1 cellular context compared by ENCODE assay signal in genomic region chr5:14915291-14915976, GRCh38.
A peak's percentile ranks its signal among the peaks of the same experiment; 100 is the strongest.
TF ChIP-seq lines count a peak whose summit lies in the region.

No MANE protein-coding gene starts in this region.

TF ChIP-seq in HepG2, 621 proteins besides CTCF, POLR2A, EP300 and RAD21 (continued from another document and continues in another):
- no peak for TF ChIP-seq ZNF224 (CRISPR knock-in tag; IDR thresholded peaks at IDR 0.05)
- no peak for TF ChIP-seq RARG (CRISPR knock-in tag; IDR thresholded peaks at IDR 0.05; ENCODE audit: low read depth)
- TF ChIP-seq HNF4G (IDR thresholded peaks at IDR 0.05; ENCODE audit: borderline replicate concordance, low read depth, low read length) = peak; percentile 70
- peak; percentile 73; the same call in 1 of the 2 replicates for TF ChIP-seq HNF4G (CRISPR knock-in tag; IDR thresholded peaks at IDR 0.05; ENCODE audit: borderline replicate concordance, low read depth)
- TF ChIP-seq PCBP2 (optimal IDR thresholded peaks at IDR 0.05; ENCODE audit: low read depth, low read length, poor library complexity, severe bottlenecking) = no peak
- TF ChIP-seq MAFK (conservative IDR thresholded peaks at IDR 0.05 in 1 of 2, IDR thresholded peaks at IDR 0.05 in 1 of 2; ENCODE audit: low read length in 2 of 2) = no peak
- TF ChIP-seq ZFP36 (IDR thresholded peaks at IDR 0.05; ENCODE audit: borderline replicate concordance, low read depth, low read length, partially characterized antibody) = no peak
- TF ChIP-seq E2F1 (CRISPR knock-in tag; IDR thresholded peaks at IDR 0.05) = no peak
- no peak for TF ChIP-seq ZNF143 (CRISPR knock-in tag; IDR thresholded peaks at IDR 0.05)
- TF ChIP-seq ZBTB25 (CRISPR knock-in tag; IDR thresholded peaks at IDR 0.05) = peak; percentile 52; the same call in 1 of the 2 replicates
- no peak for TF ChIP-seq ZBTB42 (CRISPR knock-in tag; IDR thresholded peaks at IDR 0.05)
- TF ChIP-seq SYNCRIP (IDR thresholded peaks at IDR 0.05; ENCODE audit: insufficient read depth, low read depth, low read length) = no peak
- TF ChIP-seq ERF (CRISPR knock-in tag; IDR thresholded peaks at IDR 0.05) = 0 out of 2 replicates have a peak, but pooled peaks have one; percentile 38
- TF ChIP-seq TCF12 (IDR thresholded peaks at IDR 0.05) = no peak
- TF ChIP-seq TCF12 (CRISPR knock-in tag; IDR thresholded peaks at IDR 0.05) = no peak
- no peak for TF ChIP-seq ETV6 (CRISPR knock-in tag; conservative IDR thresholded peaks at IDR 0.05)
- peak; percentile 93 for TF ChIP-seq NR2F6 (IDR thresholded peaks at IDR 0.05)
- peak; percentile 89 for TF ChIP-seq NR2F6 (CRISPR knock-in tag; IDR thresholded peaks at IDR 0.05)
- no peak for TF ChIP-seq SMARCC2 (IDR thresholded peaks at IDR 0.05)
- TF ChIP-seq TOE1 (CRISPR knock-in tag; IDR thresholded peaks at IDR 0.05) = no peak
- no peak for TF ChIP-seq NFE2 (CRISPR knock-in tag; IDR thresholded peaks at IDR 0.05)
- TF ChIP-seq ZNF3 (CRISPR knock-in tag; IDR thresholded peaks at IDR 0.05) = no peak
- no peak for TF ChIP-seq PAX8 (CRISPR knock-in tag; IDR thresholded peaks at IDR 0.05; ENCODE audit: borderline replicate concordance)
- TF ChIP-seq ZNF569 (CRISPR knock-in tag; IDR thresholded peaks at IDR 0.05; ENCODE audit: borderline replicate concordance) = no peak
- no peak for TF ChIP-seq DR1 (CRISPR knock-in tag; IDR thresholded peaks at IDR 0.05)
- no peak for TF ChIP-seq SRSF4 (IDR thresholded peaks at IDR 0.05; ENCODE audit: low read depth, low read length, poor library complexity, severe bottlenecking)
- no peak for TF ChIP-seq ZHX2 (IDR thresholded peaks at IDR 0.05; ENCODE audit: low read depth)
- no peak for TF ChIP-seq ZHX2 (CRISPR knock-in tag; IDR thresholded peaks at IDR 0.05; ENCODE audit: borderline replicate concordance)
- TF ChIP-seq ZEB1 (IDR thresholded peaks at IDR 0.05; ENCODE audit: insufficient replicate concordance, low read depth) = no peak
- no peak for TF ChIP-seq ZSCAN25 (CRISPR knock-in tag; IDR thresholded peaks at IDR 0.05)
- no peak for TF ChIP-seq TEAD2 (CRISPR knock-in tag; IDR thresholded peaks at IDR 0.05)
- TF ChIP-seq PRDM10 (CRISPR knock-in tag; IDR thresholded peaks at IDR 0.05; ENCODE audit: low read depth) = no peak
- TF ChIP-seq SMAD1 (CRISPR knock-in tag; IDR thresholded peaks at IDR 0.05; ENCODE audit: borderline replicate concordance, low read depth) = no peak
- TF ChIP-seq NR0B2 (CRISPR knock-in tag; IDR thresholded peaks at IDR 0.05) = no peak
- TF ChIP-seq ZMAT3 (CRISPR knock-in tag; conservative IDR thresholded peaks at IDR 0.05) = no peak
- no peak for TF ChIP-seq DDIT3 (CRISPR knock-in tag; IDR thresholded peaks at IDR 0.05)
- TF ChIP-seq ZNF672 (CRISPR knock-in tag; IDR thresholded peaks at IDR 0.05) = no peak
- no peak for TF ChIP-seq NCOA1 (CRISPR knock-in tag; IDR thresholded peaks at IDR 0.05)
- TF ChIP-seq YEATS2 (CRISPR knock-in tag; IDR thresholded peaks at IDR 0.05; ENCODE audit: borderline replicate concordance) = no peak
- no peak for TF ChIP-seq ZKSCAN1 (IDR thresholded peaks at IDR 0.05; ENCODE audit: low read length)
- TF ChIP-seq ZFP36L2 (CRISPR knock-in tag; IDR thresholded peaks at IDR 0.05) = no peak
- no peak for TF ChIP-seq ZNF142 (CRISPR knock-in tag; IDR thresholded peaks at IDR 0.05)
- TF ChIP-seq ZNF367 (CRISPR knock-in tag; IDR thresholded peaks at IDR 0.05; ENCODE audit: borderline replicate concordance) = no peak
- TF ChIP-seq ZNF333 (CRISPR knock-in tag; IDR thresholded peaks at IDR 0.05; ENCODE audit: borderline replicate concordance) = no peak
- TF ChIP-seq ZNF414 (CRISPR knock-in tag; IDR thresholded peaks at IDR 0.05) = no peak
- TF ChIP-seq DPF2 (CRISPR knock-in tag; IDR thresholded peaks at IDR 0.05; ENCODE audit: borderline replicate concordance, low read depth) = no peak
- TF ChIP-seq NPAS2 (CRISPR knock-in tag; IDR thresholded peaks at IDR 0.05; ENCODE audit: borderline replicate concordance) = no peak
- TF ChIP-seq SNAI1 (CRISPR knock-in tag; IDR thresholded peaks at IDR 0.05; ENCODE audit: borderline replicate concordance) = no peak
- no peak for TF ChIP-seq ZFP37 (CRISPR knock-in tag; IDR thresholded peaks at IDR 0.05; ENCODE audit: borderline replicate concordance)
